In genomic region chr3:9893739-9894138, GRCh38 we compare ENCODE assay signal across 2 cellular contexts.
A peak's percentile ranks its signal among the peaks of the same experiment; 100 is the strongest.
TF ChIP-seq lines count a peak whose summit lies in the region.

No MANE protein-coding gene starts in this region.

TF ChIP-seq in HCT116, 20 proteins besides CTCF, POLR2A, EP300 and RAD21:
- TF ChIP-seq POLR2AphosphoS5 (IDR thresholded peaks at IDR 0.05; ENCODE audit: low read depth, low read length) (0 out of 2 replicates have a peak, but pooled peaks have one; percentile 32), SP1 (IDR thresholded peaks at IDR 0.05; ENCODE audit: low read depth) (no peak)
- TF ChIP-seq, protein P1, sequence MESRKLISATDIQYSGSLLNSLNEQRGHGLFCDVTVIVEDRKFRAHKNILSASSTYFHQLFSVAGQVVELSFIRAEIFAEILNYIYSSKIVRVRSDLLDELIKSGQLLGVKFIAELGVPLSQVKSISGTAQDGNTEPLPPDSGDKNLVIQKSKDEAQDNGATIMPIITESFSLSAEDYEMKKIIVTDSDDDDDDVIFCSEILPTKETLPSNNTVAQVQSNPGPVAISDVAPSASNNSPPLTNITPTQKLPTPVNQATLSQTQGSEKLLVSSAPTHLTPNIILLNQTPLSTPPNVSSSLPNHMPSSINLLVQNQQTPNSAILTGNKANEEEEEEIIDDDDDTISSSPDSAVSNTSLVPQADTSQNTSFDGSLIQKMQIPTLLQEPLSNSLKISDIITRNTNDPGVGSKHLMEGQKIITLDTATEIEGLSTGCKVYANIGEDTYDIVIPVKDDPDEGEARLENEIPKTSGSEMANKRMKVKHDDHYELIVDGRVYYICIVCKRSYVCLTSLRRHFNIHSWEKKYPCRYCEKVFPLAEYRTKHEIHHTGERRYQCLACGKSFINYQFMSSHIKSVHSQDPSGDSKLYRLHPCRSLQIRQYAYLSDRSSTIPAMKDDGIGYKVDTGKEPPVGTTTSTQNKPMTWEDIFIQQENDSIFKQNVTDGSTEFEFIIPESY (IDR thresholded peaks at IDR 0.05; ENCODE audit: extremely low read depth, insufficient replicate concordance, low read length), result no peak
TF ChIP-seq in HCT116: peak in this region for 1.

TF ChIP-seq in K562, 482 proteins besides CTCF, POLR2A, EP300 and RAD21:
- TF ChIP-seq PML (IDR thresholded peaks at IDR 0.05; ENCODE audit: low read length), result 0 out of 2 replicates have a peak, but pooled peaks have one; percentile 12
- no peak for TF ChIP-seq ZNF263 (CRISPR knock-in tag; IDR thresholded peaks at IDR 0.05; ENCODE audit: borderline replicate concordance)
- peak; percentile 59; the same call in 1 of the 2 replicates for TF ChIP-seq POLR2AphosphoS5 (IDR thresholded peaks at IDR 0.05; ENCODE audit: control insufficient read depth, insufficient read depth, low read depth, low read length)
